ENCODE assay signal across 11 cellular contexts in the genomic region with DNA sequence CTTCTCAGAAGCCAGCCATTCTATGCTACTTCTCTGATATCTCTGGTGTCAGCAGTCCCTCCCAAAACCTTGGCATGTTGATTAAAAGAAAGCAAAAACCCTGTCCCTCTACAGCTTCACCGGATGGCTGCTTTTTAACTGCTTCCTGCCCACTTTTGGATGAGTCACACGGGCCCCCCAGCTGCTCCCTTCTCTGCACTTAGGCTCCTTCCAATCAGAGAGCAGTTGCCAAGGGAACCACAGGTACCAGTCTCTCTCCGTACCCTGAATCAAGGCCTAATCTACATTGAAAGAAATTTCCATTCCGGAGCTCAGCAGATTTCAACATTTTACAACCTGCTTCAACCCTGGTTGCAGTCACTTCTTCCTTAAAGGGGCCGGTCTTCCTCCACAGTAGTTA.
DNase-seq lines count a peak whose midpoint lies in the region; ATAC-seq and TF ChIP-seq lines count a peak whose summit lies in the region.
"Had no signal": no experiment of that assay in that cellular context is flagged by ENCODE, and none has a peak within 500 bp of the region (broad histone marks: within the 10 kb centered on the region; RNA-seq: fewer than 3 reads in every experiment).

No MANE protein-coding gene starts in this region.

- ATAC-seq in activated CD4-positive, alpha-beta T cell treated with anti-CD3 and anti-CD28 coated beads for 36 hours, result peak; percentile 92
- no peak for ATAC-seq in HG03159 (IDR thresholded peaks at IDR 0.05; ENCODE audit: unreplicated experiment)

- no peaks in the 10 kb centered on the region for H3K36me3 Mint-ChIP-seq in activated CD4-positive, alpha-beta T cell treated with anti-CD3 and anti-CD28 coated beads for 36 hours (ENCODE audit: low read depth)
- H3K36me3 Mint-ChIP-seq: natural killer cell treated with Interleukin-12 subunit alpha and Interleukin-12 subunit beta and Interleukin-15 and Interleukin-18, amount 100 ng/mL, for 72 hours had no signal

- peaks cover 6% of the 10 kb centered on the region for H3K4me1 Mint-ChIP-seq in activated CD4-positive, alpha-beta T cell treated with anti-CD3 and anti-CD28 coated beads for 36 hours

- H3K27ac Mint-ChIP-seq in activated CD4-positive, alpha-beta T cell treated with anti-CD3 and anti-CD28 coated beads for 36 hours, result no peak overlapping the region
- H3K27ac Mint-ChIP-seq: natural killer cell treated with Interleukin-12 subunit alpha and Interleukin-12 subunit beta and Interleukin-15 and Interleukin-18, amount 100 ng/mL, for 72 hours had no signal

- H3K27ac ChIP-seq in caudate nucleus (ENCODE audit: low read depth, low read length), result peak overlapping the region; percentile 56

- DNase-seq in activated CD4-positive, alpha-beta T cell treated with anti-CD3 and anti-CD28 coated beads for 36 hours, result peak; percentile 55
- DNase-seq in activated CD4-positive, alpha-beta T cell treated with anti-CD3 and anti-CD28 coated beads for 1 hour, result no peak
- peak; percentile 21 for DNase-seq in NB4 (ENCODE audit: low read depth)
- DNase-seq in caudate nucleus (lab: John Stamatoyannopoulos, UW), result peak in 50 of 61 donors; percentile 2 to 92 (median 51)
- DNase-seq in posterior cingulate gyrus, result peak in 6 of 10 donors; percentile 25 to 92 (median 50)
- DNase-seq in activated CD4-positive, CD25-positive, alpha-beta regulatory T cell (lab: John Stamatoyannopoulos, UW), result no peak
- DNase-seq in GOT3 (lab: John Stamatoyannopoulos, UW), result no peak
- DNase-seq: MM.1S; stimulated activated CD4-positive, alpha-beta T cell treated with anti-CD3 and anti-CD28 coated beads, Interleukin-2, amount 100 ng/mL, for 48 hours had no signal

- no peak for TF ChIP-seq POLR2A in NB4 (IDR thresholded peaks at IDR 0.05; ENCODE audit: extremely low read depth, insufficient read length)

- no peak overlapping the region for H3K4me3 Mint-ChIP-seq in activated CD4-positive, alpha-beta T cell treated with anti-CD3 and anti-CD28 coated beads for 36 hours
- H3K4me3 Mint-ChIP-seq: natural killer cell treated with Interleukin-12 subunit alpha and Interleukin-12 subunit beta and Interleukin-15 and Interleukin-18, amount 100 ng/mL, for 72 hours had no signal

- H3K9me3 Mint-ChIP-seq in activated CD4-positive, alpha-beta T cell treated with anti-CD3 and anti-CD28 coated beads for 36 hours (ENCODE audit: low read depth), result no peaks in the 10 kb centered on the region
- H3K9me3 Mint-ChIP-seq: natural killer cell treated with Interleukin-12 subunit alpha and Interleukin-12 subunit beta and Interleukin-15 and Interleukin-18, amount 100 ng/mL, for 72 hours had no signal

- intact Hi-C loops in activated CD4-positive, alpha-beta T cell treated with anti-CD3 and anti-CD28 coated beads for 36 hours (cut with DNase I, micrococcal nuclease), result loop anchor here in 1 of 2 experiments (5.0 kb wide), 1 partner anchor 222 kb away; no protein-coding TSS in a partner anchor
- intact Hi-C loops in posterior cingulate gyrus (cut with DNase I), result no loop called here

- H3K27me3 Mint-ChIP-seq in activated CD4-positive, alpha-beta T cell treated with anti-CD3 and anti-CD28 coated beads for 36 hours, result peaks cover 3% of the 10 kb centered on the region

- H3K4me3 ChIP-seq in NB4 (ENCODE audit: low read depth, low read length), result no peak overlapping the region

- no peak for TF ChIP-seq CTCF in NB4 (IDR thresholded peaks at IDR 0.05; ENCODE audit: low read depth, low read length)

- POLR2A ChIA-PET in activated CD4-positive, alpha-beta T cell treated with anti-CD3 and anti-CD28 coated beads for 36 hours (lab: Charles Lee), result interaction anchor here (0.6 kb wide), 1 partner anchor 197 kb away, joined by 4 read pairs; no protein-coding TSS in a partner anchor

- CTCF ChIA-PET in activated CD4-positive, alpha-beta T cell treated with anti-CD3 and anti-CD28 coated beads for 36 hours (lab: Charles Lee), result interaction anchor here (2.3 kb wide), 1 partner anchor 224 kb away, joined by 5 read pairs; no protein-coding TSS in a partner anchor

Comparison
In these comparisons a context has a peak if more than half of its experiments do, and no peak if none do; other contexts are left out.
1. DNase-seq: peak in activated CD4-positive, alpha-beta T cell treated with anti-CD3 and anti-CD28 coated beads for 36 hours (single experiment), NB4 (single experiment), caudate nucleus (50 of 61) and posterior cingulate gyrus (6 of 10); none in activated CD4-positive, alpha-beta T cell treated with anti-CD3 and anti-CD28 coated beads for 1 hour (single experiment), activated CD4-positive, CD25-positive, alpha-beta regulatory T cell (0 of 4) and GOT3 (single experiment).